In the genomic region with DNA sequence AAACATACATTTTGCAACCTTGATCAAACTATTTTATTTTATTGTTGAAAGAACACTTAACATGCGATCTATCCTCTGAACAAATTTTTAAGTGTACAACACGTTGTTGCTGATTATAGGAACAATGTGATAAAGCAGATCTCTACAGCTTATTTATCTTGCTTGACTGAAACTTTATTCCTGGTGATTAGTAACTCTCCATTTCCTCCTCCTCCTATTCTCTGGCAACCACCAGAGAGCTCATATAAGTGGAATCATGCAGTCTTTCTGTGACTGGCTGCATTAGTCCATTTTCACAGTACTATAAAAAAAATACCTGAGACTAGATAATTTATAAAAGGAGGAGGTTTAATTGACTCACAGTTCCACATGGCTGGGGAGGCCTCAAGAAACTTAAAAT, we compare ENCODE assay signal across 23 cellular contexts.
"Had no signal": no experiment of that assay in that cellular context is flagged by ENCODE, and none has a peak within 500 bp of the region (broad histone marks: within the 10 kb centered on the region; RNA-seq: fewer than 3 reads in every experiment).

No MANE protein-coding gene starts in this region.

- H3K79me2 ChIP-seq: parathyroid adenoma had no signal

- H3K27ac Mint-ChIP-seq: activated naive CD4-positive, alpha-beta T cell treated with anti-CD3 and anti-CD28 coated beads, Interleukin-2, amount 10 ng/mL, durations not matched to agents 7 days and 5 days; mesothelial cell of epicardium; naive B cell; WTC11 had no signal

- H3K4me3 ChIP-seq: psoas muscle, right atrium auricular region, spleen, suprapubic skin, tibial artery, upper lobe of right lung had no signal

- DNase-seq: activated effector memory CD4-positive, alpha-beta T cell treated with anti-CD3 and anti-CD28 coated beads, Interleukin-2, amount 50 U/mL, for 16 hours; activated naive CD4-positive, alpha-beta T cell treated with anti-CD3 and anti-CD28 coated beads, Interleukin-2, amount 10 ng/mL, durations not matched to agents 7 days and 5 days; amygdala; caudate nucleus; cortex of kidney; foreskin fibroblast; head of caudate nucleus; hippocampal formation; naive B cell; nucleus accumbens; psoas muscle; spleen; stimulated activated naive CD4-positive, alpha-beta T cell; T-cell; T1000; tibial artery; upper lobe of right lung had no signal

- H3K4me1 ChIP-seq: parathyroid adenoma, psoas muscle, right atrium auricular region, spleen, suprapubic skin, tibial artery, upper lobe of right lung had no signal

- H3K36me3 ChIP-seq: right atrium auricular region, spleen, suprapubic skin, tibial artery, upper lobe of right lung had no signal

- H3K4me3 Mint-ChIP-seq: activated naive CD4-positive, alpha-beta T cell treated with anti-CD3 and anti-CD28 coated beads, Interleukin-2, amount 10 ng/mL, durations not matched to agents 7 days and 5 days; mesothelial cell of epicardium; naive B cell; neural crest cell; T-cell; WTC11 had no signal

- H3K27me3 ChIP-seq: right atrium auricular region, spleen, suprapubic skin, tibial artery, upper lobe of right lung had no signal

- H3K4me1 Mint-ChIP-seq: naive B cell, neural crest cell had no signal

- H3K27me3 Mint-ChIP-seq: naive B cell had no signal

- H2AFZ ChIP-seq: parathyroid adenoma had no signal

- H3K27ac ChIP-seq: parathyroid adenoma, psoas muscle, right atrium auricular region, spleen, suprapubic skin, tibial artery, upper lobe of right lung had no signal

- ATAC-seq: psoas muscle, T-cell, upper lobe of right lung, WTC11 had no signal

- H3K9me3 Mint-ChIP-seq: neural crest cell had no signal

- H3K36me3 Mint-ChIP-seq: mesothelial cell of epicardium, naive B cell, T-cell had no signal
